In genomic region chr16:22206847-22207714, GRCh38 we compare ENCODE assay signal across 1 cellular context.
A peak's percentile ranks its signal among the peaks of the same experiment; 100 is the strongest.
TF ChIP-seq lines count a peak whose summit lies in the region.

No MANE protein-coding gene starts in this region.

TF ChIP-seq in HepG2, 621 proteins besides CTCF, POLR2A, EP300 and RAD21 (continued from another document):
- peak; percentile 27 for TF ChIP-seq PRPF4 (IDR thresholded peaks at IDR 0.05; ENCODE audit: low read depth, low read length, poor library complexity, severe bottlenecking)
- TF ChIP-seq, protein P1, sequence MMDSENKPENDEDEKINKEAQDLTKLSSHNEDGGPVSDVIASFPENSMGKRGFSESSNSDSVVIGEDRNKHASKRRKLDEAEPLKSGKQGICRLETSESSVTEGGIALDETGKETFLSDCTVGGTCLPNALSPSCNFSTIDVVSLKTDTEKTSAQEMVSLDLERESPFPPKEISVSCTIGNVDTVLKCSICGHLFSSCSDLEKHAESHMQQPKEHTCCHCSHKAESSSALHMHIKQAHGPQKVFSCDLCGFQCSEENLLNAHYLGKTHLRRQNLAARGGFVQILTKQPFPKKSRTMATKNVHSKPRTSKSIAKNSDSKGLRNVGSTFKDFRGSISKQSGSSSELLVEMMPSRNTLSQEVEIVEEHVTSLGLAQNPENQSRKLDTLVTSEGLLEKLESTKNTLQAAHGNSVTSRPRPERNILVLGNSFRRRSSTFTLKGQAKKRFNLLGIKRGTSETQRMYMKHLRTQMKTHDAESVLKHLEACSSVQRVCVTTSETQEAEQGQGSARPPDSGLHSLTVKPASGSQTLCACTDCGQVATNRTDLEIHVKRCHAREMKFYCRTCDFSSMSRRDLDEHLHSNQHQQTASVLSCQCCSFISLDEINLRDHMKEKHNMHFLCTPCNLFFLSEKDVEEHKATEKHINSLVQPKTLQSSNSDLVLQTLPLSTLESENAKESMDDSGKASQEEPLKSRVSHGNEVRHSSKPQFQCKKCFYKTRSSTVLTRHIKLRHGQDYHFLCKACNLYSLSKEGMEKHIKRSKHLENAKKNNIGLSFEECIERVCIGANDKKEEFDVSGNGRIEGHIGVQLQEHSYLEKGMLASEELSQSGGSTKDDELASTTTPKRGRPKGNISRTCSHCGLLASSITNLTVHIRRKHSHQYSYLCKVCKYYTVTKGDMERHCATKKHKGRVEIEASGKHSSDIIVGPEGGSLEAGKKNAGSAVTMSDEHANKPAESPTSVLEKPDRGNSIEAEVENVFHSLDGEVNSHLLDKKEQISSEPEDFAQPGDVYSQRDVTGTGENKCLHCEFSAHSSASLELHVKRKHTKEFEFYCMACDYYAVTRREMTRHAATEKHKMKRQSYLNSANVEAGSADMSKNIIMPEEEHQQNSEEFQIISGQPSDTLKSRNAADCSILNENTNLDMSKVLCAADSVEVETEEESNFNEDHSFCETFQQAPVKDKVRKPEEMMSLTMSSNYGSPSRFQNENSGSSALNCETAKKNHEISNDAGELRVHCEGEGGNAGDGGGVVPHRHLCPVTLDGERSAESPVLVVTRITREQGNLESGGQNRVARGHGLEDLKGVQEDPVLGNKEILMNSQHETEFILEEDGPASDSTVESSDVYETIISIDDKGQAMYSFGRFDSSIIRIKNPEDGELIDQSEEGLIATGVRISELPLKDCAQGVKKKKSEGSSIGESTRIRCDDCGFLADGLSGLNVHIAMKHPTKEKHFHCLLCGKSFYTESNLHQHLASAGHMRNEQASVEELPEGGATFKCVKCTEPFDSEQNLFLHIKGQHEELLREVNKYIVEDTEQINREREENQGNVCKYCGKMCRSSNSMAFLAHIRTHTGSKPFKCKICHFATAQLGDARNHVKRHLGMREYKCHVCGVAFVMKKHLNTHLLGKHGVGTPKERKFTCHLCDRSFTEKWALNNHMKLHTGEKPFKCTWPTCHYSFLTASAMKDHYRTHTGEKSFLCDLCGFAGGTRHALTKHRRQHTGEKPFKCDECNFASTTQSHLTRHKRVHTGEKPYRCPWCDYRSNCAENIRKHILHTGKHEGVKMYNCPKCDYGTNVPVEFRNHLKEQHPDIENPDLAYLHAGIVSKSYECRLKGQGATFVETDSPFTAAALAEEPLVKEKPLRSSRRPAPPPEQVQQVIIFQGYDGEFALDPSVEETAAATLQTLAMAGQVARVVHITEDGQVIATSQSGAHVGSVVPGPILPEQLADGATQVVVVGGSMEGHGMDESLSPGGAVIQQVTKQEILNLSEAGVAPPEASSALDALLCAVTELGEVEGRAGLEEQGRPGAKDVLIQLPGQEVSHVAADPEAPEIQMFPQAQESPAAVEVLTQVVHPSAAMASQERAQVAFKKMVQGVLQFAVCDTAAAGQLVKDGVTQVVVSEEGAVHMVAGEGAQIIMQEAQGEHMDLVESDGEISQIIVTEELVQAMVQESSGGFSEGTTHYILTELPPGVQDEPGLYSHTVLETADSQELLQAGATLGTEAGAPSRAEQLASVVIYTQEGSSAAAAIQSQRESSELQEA (CRISPR knock-in tag; IDR thresholded peaks at IDR 0.05; ENCODE audit: not compliant biosample characterization): peak; percentile 38
- TF ChIP-seq NR2F6 (IDR thresholded peaks at IDR 0.05): no peak
- TF ChIP-seq NR2F6 (CRISPR knock-in tag; IDR thresholded peaks at IDR 0.05): no peak
- TF ChIP-seq ZNF121 (CRISPR knock-in tag; IDR thresholded peaks at IDR 0.05): peak; percentile 80
- no peak for TF ChIP-seq GTF3A (CRISPR knock-in tag; conservative IDR thresholded peaks at IDR 0.05)
- no peak for TF ChIP-seq ZNF562 (CRISPR knock-in tag; IDR thresholded peaks at IDR 0.05; ENCODE audit: borderline replicate concordance)
- no peak for TF ChIP-seq STAT6 (CRISPR knock-in tag; IDR thresholded peaks at IDR 0.05; ENCODE audit: borderline replicate concordance)
- TF ChIP-seq KDM5B (CRISPR knock-in tag; IDR thresholded peaks at IDR 0.05; ENCODE audit: borderline replicate concordance): 0 out of 2 replicates have a peak, but pooled peaks have one; percentile 2
- TF ChIP-seq ZNF670 (CRISPR knock-in tag; IDR thresholded peaks at IDR 0.05; ENCODE audit: borderline replicate concordance): peak; percentile 27; the same call in 1 of the 2 replicates
- no peak for TF ChIP-seq LBX2 (CRISPR knock-in tag; IDR thresholded peaks at IDR 0.05; ENCODE audit: borderline replicate concordance)
- no peak for TF ChIP-seq ZNF558 (CRISPR knock-in tag; IDR thresholded peaks at IDR 0.05; ENCODE audit: borderline replicate concordance)
- TF ChIP-seq WIZ (CRISPR knock-in tag; IDR thresholded peaks at IDR 0.05): no peak
- TF ChIP-seq, protein P2, sequence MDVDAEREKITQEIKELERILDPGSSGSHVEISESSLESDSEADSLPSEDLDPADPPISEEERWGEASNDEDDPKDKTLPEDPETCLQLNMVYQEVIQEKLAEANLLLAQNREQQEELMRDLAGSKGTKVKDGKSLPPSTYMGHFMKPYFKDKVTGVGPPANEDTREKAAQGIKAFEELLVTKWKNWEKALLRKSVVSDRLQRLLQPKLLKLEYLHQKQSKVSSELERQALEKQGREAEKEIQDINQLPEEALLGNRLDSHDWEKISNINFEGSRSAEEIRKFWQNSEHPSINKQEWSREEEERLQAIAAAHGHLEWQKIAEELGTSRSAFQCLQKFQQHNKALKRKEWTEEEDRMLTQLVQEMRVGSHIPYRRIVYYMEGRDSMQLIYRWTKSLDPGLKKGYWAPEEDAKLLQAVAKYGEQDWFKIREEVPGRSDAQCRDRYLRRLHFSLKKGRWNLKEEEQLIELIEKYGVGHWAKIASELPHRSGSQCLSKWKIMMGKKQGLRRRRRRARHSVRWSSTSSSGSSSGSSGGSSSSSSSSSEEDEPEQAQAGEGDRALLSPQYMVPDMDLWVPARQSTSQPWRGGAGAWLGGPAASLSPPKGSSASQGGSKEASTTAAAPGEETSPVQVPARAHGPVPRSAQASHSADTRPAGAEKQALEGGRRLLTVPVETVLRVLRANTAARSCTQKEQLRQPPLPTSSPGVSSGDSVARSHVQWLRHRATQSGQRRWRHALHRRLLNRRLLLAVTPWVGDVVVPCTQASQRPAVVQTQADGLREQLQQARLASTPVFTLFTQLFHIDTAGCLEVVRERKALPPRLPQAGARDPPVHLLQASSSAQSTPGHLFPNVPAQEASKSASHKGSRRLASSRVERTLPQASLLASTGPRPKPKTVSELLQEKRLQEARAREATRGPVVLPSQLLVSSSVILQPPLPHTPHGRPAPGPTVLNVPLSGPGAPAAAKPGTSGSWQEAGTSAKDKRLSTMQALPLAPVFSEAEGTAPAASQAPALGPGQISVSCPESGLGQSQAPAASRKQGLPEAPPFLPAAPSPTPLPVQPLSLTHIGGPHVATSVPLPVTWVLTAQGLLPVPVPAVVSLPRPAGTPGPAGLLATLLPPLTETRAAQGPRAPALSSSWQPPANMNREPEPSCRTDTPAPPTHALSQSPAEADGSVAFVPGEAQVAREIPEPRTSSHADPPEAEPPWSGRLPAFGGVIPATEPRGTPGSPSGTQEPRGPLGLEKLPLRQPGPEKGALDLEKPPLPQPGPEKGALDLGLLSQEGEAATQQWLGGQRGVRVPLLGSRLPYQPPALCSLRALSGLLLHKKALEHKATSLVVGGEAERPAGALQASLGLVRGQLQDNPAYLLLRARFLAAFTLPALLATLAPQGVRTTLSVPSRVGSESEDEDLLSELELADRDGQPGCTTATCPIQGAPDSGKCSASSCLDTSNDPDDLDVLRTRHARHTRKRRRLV (CRISPR knock-in tag; IDR thresholded peaks at IDR 0.05): 0 out of 2 replicates have a peak, but pooled peaks have one; percentile 61
- no peak for TF ChIP-seq ZNF543 (CRISPR knock-in tag; IDR thresholded peaks at IDR 0.05)
- peak; percentile 82; the same call in 1 of the 2 replicates for TF ChIP-seq SNAI1 (CRISPR knock-in tag; IDR thresholded peaks at IDR 0.05; ENCODE audit: borderline replicate concordance)
- TF ChIP-seq, protein P3, sequence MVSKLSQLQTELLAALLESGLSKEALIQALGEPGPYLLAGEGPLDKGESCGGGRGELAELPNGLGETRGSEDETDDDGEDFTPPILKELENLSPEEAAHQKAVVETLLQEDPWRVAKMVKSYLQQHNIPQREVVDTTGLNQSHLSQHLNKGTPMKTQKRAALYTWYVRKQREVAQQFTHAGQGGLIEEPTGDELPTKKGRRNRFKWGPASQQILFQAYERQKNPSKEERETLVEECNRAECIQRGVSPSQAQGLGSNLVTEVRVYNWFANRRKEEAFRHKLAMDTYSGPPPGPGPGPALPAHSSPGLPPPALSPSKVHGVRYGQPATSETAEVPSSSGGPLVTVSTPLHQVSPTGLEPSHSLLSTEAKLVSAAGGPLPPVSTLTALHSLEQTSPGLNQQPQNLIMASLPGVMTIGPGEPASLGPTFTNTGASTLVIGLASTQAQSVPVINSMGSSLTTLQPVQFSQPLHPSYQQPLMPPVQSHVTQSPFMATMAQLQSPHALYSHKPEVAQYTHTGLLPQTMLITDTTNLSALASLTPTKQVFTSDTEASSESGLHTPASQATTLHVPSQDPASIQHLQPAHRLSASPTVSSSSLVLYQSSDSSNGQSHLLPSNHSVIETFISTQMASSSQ (IDR thresholded peaks at IDR 0.05; ENCODE audit: low read depth): no peak
- TF ChIP-seq, protein P3 (CRISPR knock-in tag; IDR thresholded peaks at IDR 0.05; ENCODE audit: borderline replicate concordance): no peak
- TF ChIP-seq CENPX (CRISPR knock-in tag; IDR thresholded peaks at IDR 0.05): no peak
- TF ChIP-seq ASH2L (IDR thresholded peaks at IDR 0.05; ENCODE audit: insufficient read length, low read depth, low read length): peak; percentile 46
- no peak for TF ChIP-seq ZFX (CRISPR knock-in tag; IDR thresholded peaks at IDR 0.05; ENCODE audit: low read depth)
- TF ChIP-seq KLF6 (CRISPR knock-in tag; IDR thresholded peaks at IDR 0.05): no peak
- TF ChIP-seq RORA (CRISPR knock-in tag; IDR thresholded peaks at IDR 0.05): no peak
- TF ChIP-seq TCF7L2 (IDR thresholded peaks at IDR 0.05; ENCODE audit: low read depth, low read length): no peak
- TF ChIP-seq ZMYM3 (CRISPR knock-in tag; IDR thresholded peaks at IDR 0.05): peak; percentile 96
- TF ChIP-seq, protein P4, sequence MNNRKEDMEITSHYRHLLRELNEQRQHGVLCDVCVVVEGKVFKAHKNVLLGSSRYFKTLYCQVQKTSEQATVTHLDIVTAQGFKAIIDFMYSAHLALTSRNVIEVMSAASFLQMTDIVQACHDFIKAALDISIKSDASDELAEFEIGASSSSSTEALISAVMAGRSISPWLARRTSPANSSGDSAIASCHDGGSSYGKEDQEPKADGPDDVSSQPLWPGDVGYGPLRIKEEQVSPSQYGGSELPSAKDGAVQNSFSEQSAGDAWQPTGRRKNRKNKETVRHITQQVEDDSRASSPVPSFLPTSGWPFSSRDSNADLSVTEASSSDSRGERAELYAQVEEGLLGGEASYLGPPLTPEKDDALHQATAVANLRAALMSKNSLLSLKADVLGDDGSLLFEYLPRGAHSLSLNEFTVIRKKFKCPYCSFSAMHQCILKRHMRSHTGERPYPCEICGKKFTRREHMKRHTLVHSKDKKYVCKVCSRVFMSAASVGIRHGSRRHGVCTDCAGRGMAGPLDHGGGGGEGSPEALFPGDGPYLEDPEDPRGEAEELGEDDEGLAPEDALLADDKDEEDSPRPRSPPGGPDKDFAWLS (CRISPR knock-in tag; IDR thresholded peaks at IDR 0.05; ENCODE audit: borderline replicate concordance): 0 out of 2 replicates have a peak, but pooled peaks have one; percentile 14
